In genomic region chr3:17645074-17645698, GRCh38 we compare ENCODE assay signal across 8 cellular contexts.
A peak's percentile ranks its signal among the peaks of the same experiment; 100 is the strongest.
DNase-seq lines count a peak whose midpoint lies in the region; ATAC-seq and TF ChIP-seq lines count a peak whose summit lies in the region.

No MANE protein-coding gene starts in this region.

- H4K20me1 ChIP-seq in SU-DHL-6 (ENCODE audit: low read depth, low read length): peaks cover 4% of the 10 kb centered on the region

- TF ChIP-seq EP300 in gastroesophageal sphincter (IDR thresholded peaks at IDR 0.05): no peak

- no peaks in the 10 kb centered on the region for H3K9me2 ChIP-seq in SU-DHL-6 (replicated peaks; ENCODE audit: insufficient read depth, low read length)

- WGBS in gastroesophageal sphincter (ENCODE audit: low coverage in 1 of 2), 2 donors: 28 to 38% methylated on average over 4 of the region's 4 CpGs
- WGBS in psoas muscle, 3 donors: 27 to 40% (median 33%) methylated on average over 4 of the region's 4 CpGs

- peaks cover 33% of the 10 kb centered on the region for H3K79me2 ChIP-seq in SU-DHL-6 (ENCODE audit: insufficient read depth, low read length)

- no peaks in the 10 kb centered on the region for H3K27me3 ChIP-seq in SU-DHL-6 (ENCODE audit: low read length)
- H3K27me3 ChIP-seq in gastroesophageal sphincter: no peaks in the 10 kb centered on the region
- no peaks in the 10 kb centered on the region for H3K27me3 ChIP-seq in psoas muscle (ENCODE audit: insufficient read depth in 3 of 3, low read length in 2 of 3)

- no peaks in the 10 kb centered on the region for H3K9me3 ChIP-seq in SU-DHL-6 (ENCODE audit: insufficient read depth, low read length)
- H3K9me3 ChIP-seq in gastroesophageal sphincter: no peaks in the 10 kb centered on the region
- H3K9me3 ChIP-seq in psoas muscle: no peaks in the 10 kb centered on the region

- H3K36me3 ChIP-seq in SU-DHL-6 (ENCODE audit: low read length) (no peaks in the 10 kb centered on the region), gastroesophageal sphincter (no peaks in the 10 kb centered on the region), psoas muscle (ENCODE audit: insufficient read depth in 1 of 2, low read depth in 1 of 2) (no peaks in the 10 kb centered on the region)

- intact Hi-C loops in psoas muscle (cut with DNase I): loop anchor here (5.0 to 10.0 kb wide), 2 partner anchors 197 to 200 kb away; no protein-coding TSS in a partner anchor

- no peak overlapping the region for H3K9ac ChIP-seq in SU-DHL-6 (ENCODE audit: low read length)

- TF ChIP-seq CTCF in NB4 (IDR thresholded peaks at IDR 0.05; ENCODE audit: low read depth, low read length) (peak; percentile 72), SU-DHL-6 (IDR thresholded peaks at IDR 0.05; ENCODE audit: insufficient read depth, low read length, poor library complexity, severe bottlenecking) (peak; percentile 86), gastroesophageal sphincter (IDR thresholded peaks at IDR 0.05) (peak; percentile 45 to 71 (median 56)), psoas muscle (IDR thresholded peaks at IDR 0.05) (peak; percentile 69)

- TF ChIP-seq POLR2A in NB4 (IDR thresholded peaks at IDR 0.05; ENCODE audit: extremely low read depth, insufficient read length) (no peak), gastroesophageal sphincter (IDR thresholded peaks at IDR 0.05) (no peak)

- ATAC-seq in gastroesophageal sphincter (no peak), psoas muscle (peak in 2 of 4 donors; percentile 42 to 74), GM19324 (IDR thresholded peaks at IDR 0.05; ENCODE audit: low FRiP score, unreplicated experiment) (no peak)

- no peaks in the 10 kb centered on the region; the same call in 1 of the 2 replicates for H3F3A ChIP-seq in SU-DHL-6 (ENCODE audit: insufficient read depth)

- no peak overlapping the region for H3K4me2 ChIP-seq in SU-DHL-6 (ENCODE audit: low read depth, low read length, poor library complexity, severe bottlenecking)

- peak; percentile 72 for DNase-seq in DMS 273 (lab: John Stamatoyannopoulos, UW; ENCODE audit: unreplicated experiment)
- DNase-seq in DMS 273 treated with DMSO at 0.1 percent for 48 hours (lab: John Stamatoyannopoulos, UW): no peak
- peak; percentile 75 for DNase-seq in NB4 (ENCODE audit: low read depth)
- no peak for DNase-seq in psoas muscle
- no peak for DNase-seq in activated CD4-positive, alpha-beta T cell treated with anti-CD3 and anti-CD28 coated beads, Interleukin-2, amount 50 U/mL, for 1 hour

- no peak overlapping the region for H3K4me3 ChIP-seq in NB4 (ENCODE audit: low read depth, low read length)
- H3K4me3 ChIP-seq in SU-DHL-6 (ENCODE audit: insufficient read depth, low read length, poor library complexity, severe bottlenecking): no peak overlapping the region
- no peak overlapping the region for H3K4me3 ChIP-seq in gastroesophageal sphincter
- no peak overlapping the region for H3K4me3 ChIP-seq in psoas muscle

- no peak overlapping the region for H2AFZ ChIP-seq in SU-DHL-6 (ENCODE audit: low read depth, low read length, severe bottlenecking)

- peaks cover 0 to 23% (median 0%) of the 10 kb centered on the region in 3 donors for H3K4me1 ChIP-seq in gastroesophageal sphincter
- H3K4me1 ChIP-seq in psoas muscle: peaks cover 5% of the 10 kb centered on the region

- no peak overlapping the region for H3K27ac ChIP-seq in SU-DHL-6 (ENCODE audit: low read depth, low read length)
- H3K27ac ChIP-seq in gastroesophageal sphincter: no peak overlapping the region
- no peak overlapping the region for H3K27ac ChIP-seq in psoas muscle

Comparison
In these comparisons a context has a peak if more than half of its experiments do, and no peak if none do; other contexts are left out.
1. DNase-seq: peak in DMS 273 (single experiment) and NB4 (single experiment); none in DMS 273 treated with DMSO at 0.1 percent for 48 hours (single experiment), psoas muscle (0 of 2) and activated CD4-positive, alpha-beta T cell treated with anti-CD3 and anti-CD28 coated beads, Interleukin-2, amount 50 U/mL, for 1 hour (single experiment).
2. Peak in every context shown above with its lines, with median percentiles within 50 percentile points of each other: CTCF ChIP-seq.